In genomic region chr7:116120839-116121238, GRCh38 we compare ENCODE assay signal across 20 cellular contexts.
DNase-seq lines count a peak whose midpoint lies in the region; ATAC-seq, FAIRE-seq and TF ChIP-seq lines count a peak whose summit lies in the region.
"Had no signal": no experiment of that assay in that cellular context is flagged by ENCODE, and none has a peak within 500 bp of the region (broad histone marks: within the 10 kb centered on the region; RNA-seq: fewer than 3 reads in every experiment).

No MANE protein-coding gene starts in this region.

- no peak overlapping the region for H3K4me3 ChIP-seq in IMR-90 (ENCODE audit: insufficient read depth, low read depth, low read length)
- no peak overlapping the region for H3K4me3 ChIP-seq in fibroblast of the aortic adventitia (ENCODE audit: low read depth, low read length)
- H3K4me3 ChIP-seq in right cardiac atrium (ENCODE audit: low read length), result no peak overlapping the region
- no peak overlapping the region for H3K4me3 ChIP-seq in neuronal stem cell (ENCODE audit: low read length in 2 of 2)
- no peak overlapping the region for H3K4me3 ChIP-seq in MG63
- H3K4me3 ChIP-seq: A549 had no signal

- H2BK12ac ChIP-seq in neuronal stem cell (ENCODE audit: low read length), result no peak overlapping the region

- no peak for TF ChIP-seq RAD21 in IMR-90 (IDR thresholded peaks at IDR 0.05; ENCODE audit: low read length)

- H3K23ac ChIP-seq in IMR-90 (ENCODE audit: low read depth, low read length) (no peak overlapping the region), neuronal stem cell (ENCODE audit: low read depth, low read length, poor library complexity) (no peak overlapping the region)

- H3K27ac ChIP-seq in IMR-90 (ENCODE audit: insufficient read depth, low read length) (no peak overlapping the region), right cardiac atrium (ENCODE audit: low read length) (no peak overlapping the region), neuronal stem cell (replicated peaks; ENCODE audit: low read length) (no peak overlapping the region)
- H3K27ac ChIP-seq: 22Rv1, A549 had no signal

- TF ChIP-seq CTCF in IMR-90 (conservative IDR thresholded peaks at IDR 0.05; ENCODE audit: low read depth, low read length) (no peak), fibroblast of the aortic adventitia (IDR thresholded peaks at IDR 0.05; ENCODE audit: insufficient read depth, low read length) (no peak)

- peak; percentile 66 for FAIRE-seq in A204.1 (lab: Jason Lieb, UNC)
- FAIRE-seq: A549, G401.6, GM12892, H1 had no signal

- H3K4me1 ChIP-seq in IMR-90 (ENCODE audit: control insufficient read depth, insufficient read depth, low read length) (peaks cover 3% of the 10 kb centered on the region), right cardiac atrium (ENCODE audit: control insufficient read depth, insufficient read depth, low read length) (no peaks in the 10 kb centered on the region), neuronal stem cell (ENCODE audit: control insufficient read depth in 2 of 2, insufficient read depth in 1 of 2, low read depth in 1 of 2, low read length in 2 of 2) (no peaks in the 10 kb centered on the region)
- H3K4me1 ChIP-seq: A549 had no signal

- H3K9me3 ChIP-seq in IMR-90 (ENCODE audit: control insufficient read depth, insufficient read depth, low read length), result no peaks in the 10 kb centered on the region
- no peaks in the 10 kb centered on the region for H3K9me3 ChIP-seq in right cardiac atrium (ENCODE audit: control insufficient read depth, low read length)
- H3K9me3 ChIP-seq in neuronal stem cell (replicated peaks in 1 of 2; ENCODE audit: control insufficient read depth in 2 of 2, insufficient read depth in 1 of 2, low read depth in 1 of 2, low read length in 2 of 2), result no peaks in the 10 kb centered on the region
- H3K9me3 ChIP-seq in MG63, result no peaks in the 10 kb centered on the region
- H3K9me3 ChIP-seq: A549, Caco-2 had no signal

- ATAC-seq in IMR-90 (ENCODE audit: low read depth), result peak; percentile 57
- no peak for ATAC-seq in right cardiac atrium
- ATAC-seq: A549 had no signal

- H4K91ac ChIP-seq in IMR-90 (ENCODE audit: insufficient read depth, low read depth, low read length) (no peak overlapping the region), neuronal stem cell (ENCODE audit: low read depth, low read length, poor library complexity) (no peak overlapping the region)

- no peak overlapping the region for H3K4ac ChIP-seq in IMR-90 (ENCODE audit: low read depth, low read length)
- H3K4ac ChIP-seq in neuronal stem cell (ENCODE audit: low read length), result no peak overlapping the region

- no peak overlapping the region for H3K56ac ChIP-seq in IMR-90 (ENCODE audit: extremely low read depth, insufficient read depth, low read length)

- DNase-seq in IMR-90 (no peak), fibroblast of gingiva (ENCODE audit: low read depth) (peak; percentile 13), fibroblast of the aortic adventitia (ENCODE audit: low read depth) (peak; percentile 58), right cardiac atrium (no peak), neuronal stem cell (ENCODE audit: low spot score) (no peak), MG63 (no peak)
- DNase-seq: ACHN; C1 segment of cervical spinal cord; Caco-2; CD4-positive, alpha-beta memory T cell; DMS153; DND-41; H7; HCEC 1CT had no signal

- CTCF ChIA-PET in IMR-90 (lab: Yijun Ruan, JAX), result no interaction called here

- no peaks in the 10 kb centered on the region for H3K79me1 ChIP-seq in IMR-90 (ENCODE audit: low read depth in 1 of 2, low read length in 2 of 2)
- H3K79me1 ChIP-seq in neuronal stem cell (ENCODE audit: low read depth, low read length), result no peaks in the 10 kb centered on the region

- H4K20me1 ChIP-seq in IMR-90 (ENCODE audit: insufficient read depth, low read length), result no peaks in the 10 kb centered on the region

- H3K14ac ChIP-seq in IMR-90 (replicated peaks; ENCODE audit: low read depth, low read length) (no peak overlapping the region), neuronal stem cell (ENCODE audit: low read length) (no peak overlapping the region)

- H2BK15ac ChIP-seq in IMR-90 (ENCODE audit: low read depth, low read length) (no peak overlapping the region), neuronal stem cell (ENCODE audit: low read length) (no peak overlapping the region)

- H2BK120ac ChIP-seq in IMR-90 (ENCODE audit: low read depth, low read length) (no peak overlapping the region), neuronal stem cell (ENCODE audit: low read depth, low read length) (no peak overlapping the region)

- H3K18ac ChIP-seq in IMR-90 (ENCODE audit: low read depth, low read length), result no peak overlapping the region
- no peak overlapping the region for H3K18ac ChIP-seq in neuronal stem cell (ENCODE audit: low read length)

- no peaks in the 10 kb centered on the region for H3K36me3 ChIP-seq in IMR-90 (ENCODE audit: control insufficient read depth, insufficient read depth, low read length)
- H3K36me3 ChIP-seq in neuronal stem cell (replicated peaks in 1 of 2; ENCODE audit: control insufficient read depth in 2 of 2, insufficient read depth in 2 of 2, low read length in 2 of 2), result no peaks in the 10 kb centered on the region
- no peaks in the 10 kb centered on the region for H3K36me3 ChIP-seq in MG63

- H4K5ac ChIP-seq in IMR-90 (ENCODE audit: low read depth, low read length), result no peak overlapping the region

- no peak for TF ChIP-seq POLR2A in IMR-90 (IDR thresholded peaks at IDR 0.05; ENCODE audit: low read depth, low read length)

- H3K9ac ChIP-seq in IMR-90 (ENCODE audit: low read depth, low read length), result no peak overlapping the region
- no peak overlapping the region for H3K9ac ChIP-seq in neuronal stem cell (ENCODE audit: low read depth, low read length, poor library complexity)

- H2AFZ ChIP-seq in IMR-90 (replicated peaks; ENCODE audit: low read length, poor library complexity) (no peak overlapping the region), neuronal stem cell (ENCODE audit: low read length) (no peak overlapping the region)

- no peak overlapping the region for H2AK5ac ChIP-seq in IMR-90 (ENCODE audit: low read depth, low read length)
- no peak overlapping the region for H2AK5ac ChIP-seq in neuronal stem cell (ENCODE audit: low read depth, low read length)

- BruUV-seq in IMR-90 (replicated peaks; lab: Mats Ljungman, UMichigan), result no TSS peak

- no peak overlapping the region for H2AK9ac ChIP-seq in IMR-90 (replicated peaks; ENCODE audit: low read depth, low read length, poor library complexity)

- H3K27me3 ChIP-seq in IMR-90 (ENCODE audit: control insufficient read depth, insufficient read depth, low read length) (no peaks in the 10 kb centered on the region), right cardiac atrium (ENCODE audit: control insufficient read depth, insufficient read depth) (no peaks in the 10 kb centered on the region), neuronal stem cell (ENCODE audit: control insufficient read depth in 3 of 3, insufficient read depth in 3 of 3, low read depth in 1 of 3, low read length in 3 of 3) (no peaks in the 10 kb centered on the region), MG63 (no peaks in the 10 kb centered on the region)

- no peaks in the 10 kb centered on the region for H3K9me1 ChIP-seq in IMR-90 (ENCODE audit: insufficient read depth, low read length)

- in situ Hi-C loops in IMR-90 (cut with MboI; ENCODE audit: low sequenced_read_pairs), result loop anchor here (10.0 kb wide), 1 partner anchor 1256 kb away; no protein-coding TSS in a partner anchor

- H2BK20ac ChIP-seq in IMR-90 (ENCODE audit: low read depth, low read length), result no peak overlapping the region

- H4K8ac ChIP-seq in IMR-90 (ENCODE audit: low read depth in 2 of 2, low read length in 2 of 2) (no peak overlapping the region), neuronal stem cell (ENCODE audit: low read depth, low read length) (no peak overlapping the region)

- intact Hi-C loops in IMR-90 (cut with micrococcal nuclease) (loop anchor here (10.0 kb wide), 1 partner anchor 766 kb away; no protein-coding TSS in a partner anchor), right cardiac atrium (cut with DNase I) (no loop called here)

- H3K4me2 ChIP-seq in IMR-90 (ENCODE audit: low read depth, low read length) (no peak overlapping the region), neuronal stem cell (ENCODE audit: insufficient read depth, low read length, poor library complexity, severe bottlenecking) (no peak overlapping the region)
- H3K4me2 ChIP-seq: A549 had no signal

- dilution Hi-C loops in IMR-90 (cut with HindIII; ENCODE audit: low sequenced_read_pairs, unreplicated experiment), result no loop called here

- POLR2A ChIA-PET in IMR-90 (lab: Charles Lee; ENCODE audit: unreplicated experiment), result no interaction called here

- no peak overlapping the region for H2BK5ac ChIP-seq in IMR-90 (ENCODE audit: low read depth, low read length, poor library complexity, severe bottlenecking)
- H2BK5ac ChIP-seq in neuronal stem cell (ENCODE audit: low read length), result no peak overlapping the region

TF ChIP-seq in IMR-90, 13 proteins besides CTCF, POLR2A, EP300 and RAD21:
- TF ChIP-seq NFE2L2 (IDR thresholded peaks at IDR 0.05; ENCODE audit: low read depth, low read length), result no peak
- TF ChIP-seq ELK1 (IDR thresholded peaks at IDR 0.05; ENCODE audit: borderline replicate concordance, low read depth, low read length), result no peak
- TF ChIP-seq RCOR1 (IDR thresholded peaks at IDR 0.05; ENCODE audit: insufficient replicate concordance, low read length), result no peak
- TF ChIP-seq CEBPB (IDR thresholded peaks at IDR 0.05; ENCODE audit: low read depth, low read length), result no peak
- TF ChIP-seq BHLHE40 (IDR thresholded peaks at IDR 0.05; ENCODE audit: low read depth, low read length), result no peak
- TF ChIP-seq MAFK (IDR thresholded peaks at IDR 0.05; ENCODE audit: low read depth, low read length), result no peak

Comparison
In these comparisons a context has a peak if more than half of its experiments do, and no peak if none do; other contexts are left out.
1. DNase-seq: peak in fibroblast of gingiva (single experiment) and fibroblast of the aortic adventitia (single experiment); none in IMR-90 (single experiment), right cardiac atrium (0 of 3), neuronal stem cell (single experiment) and MG63 (single experiment).